In the genomic region with DNA sequence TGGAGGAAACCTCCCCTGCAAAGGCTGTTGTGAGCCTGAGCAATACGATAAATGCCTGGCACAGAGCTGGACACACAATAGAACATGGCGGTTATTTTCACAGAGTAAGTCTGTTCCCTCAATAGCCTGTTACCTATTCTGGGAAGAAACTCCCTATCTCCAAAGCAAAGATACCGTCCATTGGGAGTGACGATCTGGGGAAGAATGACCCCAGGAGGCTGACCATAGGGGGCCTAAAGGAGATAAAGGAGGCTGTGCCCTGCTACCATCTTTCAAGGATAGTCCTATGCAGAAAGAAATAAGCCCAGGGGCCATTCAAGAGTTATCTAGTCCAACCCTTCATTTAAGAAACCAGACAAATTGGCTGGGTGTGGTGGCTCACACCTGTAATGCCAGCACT, we compare ENCODE assay signal across 12 cellular contexts. TPM values are rescaled to one million over a fixed set of nuclear protein-coding genes. Genes with fewer than 3 reads are reported as not detected.
DNase-seq lines count a peak whose midpoint lies in the region; ATAC-seq and TF ChIP-seq lines count a peak whose summit lies in the region.
"Had no signal": no experiment of that assay in that cellular context is flagged by ENCODE, and none has a peak within 500 bp of the region (broad histone marks: within the 10 kb centered on the region; RNA-seq: fewer than 3 reads in every experiment).

No MANE protein-coding gene starts in this region.

- no peak overlapping the region for H3K9ac ChIP-seq in mesendoderm (ENCODE audit: low read length)
- no peak overlapping the region for H3K9ac ChIP-seq in skeletal muscle tissue (ENCODE audit: low read depth in 1 of 3, low read length in 3 of 3)

- POLR2A ChIA-PET in Caco-2 (lab: Charles Lee), result no interaction called here

- H3K27me3 ChIP-seq in Caco-2 (replicated peaks; ENCODE audit: control insufficient read depth, insufficient read depth, low read length) (no peaks in the 10 kb centered on the region), mesendoderm (ENCODE audit: insufficient read depth, low read length, poor library complexity) (no peaks in the 10 kb centered on the region), skeletal muscle tissue (ENCODE audit: control insufficient read depth in 3 of 3, insufficient read depth in 3 of 3, low read length in 3 of 3) (no peaks in the 10 kb centered on the region)

- H3K4me1 ChIP-seq in Caco-2 (peaks cover 33% of the 10 kb centered on the region), mesendoderm (ENCODE audit: control insufficient read depth, low read depth, low read length) (peaks cover 6% of the 10 kb centered on the region), skeletal muscle tissue (ENCODE audit: control insufficient read depth in 3 of 3, insufficient read depth in 3 of 3, low read length in 3 of 3) (peaks cover 9 to 29% (median 25%) of the 10 kb centered on the region in 3 donors)

- H2BK5ac ChIP-seq in mesendoderm (ENCODE audit: low read length), result no peak overlapping the region

- DNase-seq in Caco-2 (no peak), mesendoderm (peak; percentile 57), superior temporal gyrus (ENCODE audit: extremely low spot score) (no peak), posterior vena cava (ENCODE audit: low spot score) (no peak)
- DNase-seq: EL, NCI-H187 had no signal

- H4K5ac ChIP-seq in mesendoderm (ENCODE audit: low read length), result no peak overlapping the region

- H4K8ac ChIP-seq in mesendoderm (ENCODE audit: low read depth, low read length), result no peak overlapping the region

- no peaks in the 10 kb centered on the region for H3K27me3 Mint-ChIP-seq in Caco-2 (ENCODE audit: insufficient read depth, unreplicated experiment)

- no peaks in the 10 kb centered on the region for H3K9me3 Mint-ChIP-seq in Caco-2 (ENCODE audit: unreplicated experiment)

- intact Hi-C loops in Caco-2 (cut with micrococcal nuclease; ENCODE audit: unreplicated experiment) (loop anchor here (10.0 kb wide), 1 partner anchor 129 kb away; no protein-coding TSS in a partner anchor), posterior vena cava (cut with DNase I) (no loop called here)

- no CpG with 5 or more reads among the region's 4 CpGs for WGBS in mesendoderm (ENCODE audit: extremely low coverage, insufficient coverage, low lambda C conversion rate)

- H3K56ac ChIP-seq in mesendoderm (ENCODE audit: low read length), result no peak overlapping the region

- no peak overlapping the region for H2BK15ac ChIP-seq in mesendoderm (replicated peaks; ENCODE audit: low read depth)

- H3K36me3 ChIP-seq in Caco-2 (ENCODE audit: control insufficient read depth, insufficient read depth, low read length) (no peaks in the 10 kb centered on the region), mesendoderm (ENCODE audit: control insufficient read depth, insufficient read depth, low read length) (no peaks in the 10 kb centered on the region), skeletal muscle tissue (ENCODE audit: control insufficient read depth in 3 of 3, insufficient read depth in 3 of 3, low read length in 3 of 3) (no peaks in the 10 kb centered on the region)
- H3K36me3 ChIP-seq: HAP-1 had no signal

- H3K9me3 ChIP-seq in Caco-2 (no peaks in the 10 kb centered on the region), skeletal muscle tissue (ENCODE audit: control insufficient read depth in 3 of 3, low read length in 3 of 3) (no peaks in the 10 kb centered on the region)
- H3K9me3 ChIP-seq: HAP-1 had no signal

- no peak for ATAC-seq in HG03025 (IDR thresholded peaks at IDR 0.05; ENCODE audit: low FRiP score, unreplicated experiment)

- peaks cover 11% of the 10 kb centered on the region for H3K36me3 Mint-ChIP-seq in Caco-2 (ENCODE audit: insufficient read depth, unreplicated experiment)

- TF ChIP-seq CTCF in Caco-2 (IDR thresholded peaks at IDR 0.05; ENCODE audit: insufficient read depth in 1 of 2, low read depth in 1 of 2, low read length in 1 of 2, severe bottlenecking in 1 of 2, unreplicated experiment in 1 of 2), result no peak

- H3K79me1 ChIP-seq in mesendoderm (ENCODE audit: low read length), result no peaks in the 10 kb centered on the region

- peaks cover 42% of the 10 kb centered on the region for H3K4me1 Mint-ChIP-seq in Caco-2 (ENCODE audit: low read depth, unreplicated experiment)

- H3K4ac ChIP-seq in mesendoderm (ENCODE audit: low read depth, low read length), result no peak overlapping the region

- no peak overlapping the region for H3K18ac ChIP-seq in mesendoderm (ENCODE audit: low read length)

- H2AK5ac ChIP-seq in mesendoderm (ENCODE audit: low read length), result no peak overlapping the region

- H3K27ac Mint-ChIP-seq in Caco-2 (ENCODE audit: unreplicated experiment), result peak overlapping the region; percentile 86

- no peaks in the 10 kb centered on the region for H3K79me2 ChIP-seq in mesendoderm (ENCODE audit: control insufficient read depth, insufficient read depth, low read length)

- H2BK120ac ChIP-seq in mesendoderm (ENCODE audit: low read depth, low read length), result no peak overlapping the region

- CTCF ChIA-PET in Caco-2 (lab: Charles Lee), result no interaction called here

- peak overlapping the region; percentile 3 for H3K27ac ChIP-seq in angular gyrus (ENCODE audit: low read depth, low read length)
- no peak overlapping the region for H3K27ac ChIP-seq in mesendoderm (ENCODE audit: low read depth, low read length)
- H3K27ac ChIP-seq in skeletal muscle tissue (ENCODE audit: low read depth, low read length), result peak overlapping the region; percentile 92
- H3K27ac ChIP-seq: HL-60, RWPE1 had no signal

- no TSS peak for BruUV-seq in Caco-2 (replicated peaks; lab: Mats Ljungman, UMichigan)

- H3K23ac ChIP-seq in mesendoderm (ENCODE audit: low read length), result no peak overlapping the region

- H3K4me2 ChIP-seq in mesendoderm (ENCODE audit: low read length), result no peak overlapping the region

- H3K4me3 ChIP-seq in Caco-2 (ENCODE audit: low read depth, low read length) (no peak overlapping the region), mesendoderm (ENCODE audit: low read length) (no peak overlapping the region), skeletal muscle tissue (ENCODE audit: low read length in 3 of 3) (no peak overlapping the region)
- H3K4me3 ChIP-seq: HAP-1 had no signal

- H3K4me3 Mint-ChIP-seq in Caco-2 (ENCODE audit: unreplicated experiment), result no peak overlapping the region

RNA-seq across cellular contexts. Expression of a gene that starts 4.1 kb away (rescaled TPM):
- total RNA-seq in Caco-2 (2022), result 141 and 168 TPM in 2 replicates
- polyA plus RNA-seq in mesendoderm (2013, experiment 1 of 2), result 28.1 TPM
- polyA plus RNA-seq in mesendoderm (2013, experiment 2 of 2), result 28.5 TPM
- total RNA-seq in skeletal muscle tissue, result 19.8 TPM
- 10 to 100 TPM; 21.2 to 23.5 TPM for total RNA-seq in posterior vena cava
